ENCODE assay signal across 1 cellular context in the genomic region with DNA sequence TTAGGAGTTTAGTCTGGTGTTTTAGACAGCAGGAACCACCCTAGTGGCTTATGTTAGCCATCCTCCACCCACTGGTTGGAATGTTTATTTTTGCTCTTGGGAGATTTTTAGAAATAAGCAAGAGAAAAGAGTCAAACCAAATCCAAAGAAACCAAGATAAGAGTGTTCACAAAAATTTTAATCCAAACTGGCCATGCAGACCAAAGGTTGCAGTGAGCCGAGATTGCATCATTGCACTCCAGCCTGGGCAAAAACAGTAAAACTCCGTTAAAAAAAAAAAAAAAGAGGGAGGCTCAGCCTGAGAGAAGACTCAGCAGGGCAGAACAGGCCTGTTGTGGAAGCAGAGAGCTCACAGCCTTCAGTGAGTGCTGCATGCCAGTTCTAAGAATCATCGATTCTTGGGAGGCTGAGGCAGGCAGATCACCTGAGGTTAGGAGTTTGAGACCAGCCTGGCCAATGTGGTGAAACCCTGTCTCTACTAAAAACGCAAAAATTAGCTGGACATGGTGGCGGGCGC.
TF ChIP-seq lines count a peak whose summit lies in the region.

No MANE protein-coding gene starts in this region.

TF ChIP-seq in A549, 52 proteins besides CTCF, POLR2A, EP300 and RAD21:
- TF ChIP-seq CBX2 (IDR thresholded peaks at IDR 0.05; ENCODE audit: borderline replicate concordance, low read depth) (no peak), HEYL (CRISPR knock-in tag; IDR thresholded peaks at IDR 0.05) (no peak), ZFP36 (IDR thresholded peaks at IDR 0.05; ENCODE audit: borderline replicate concordance, partially characterized antibody) (no peak)
- TF ChIP-seq, protein P1, sequence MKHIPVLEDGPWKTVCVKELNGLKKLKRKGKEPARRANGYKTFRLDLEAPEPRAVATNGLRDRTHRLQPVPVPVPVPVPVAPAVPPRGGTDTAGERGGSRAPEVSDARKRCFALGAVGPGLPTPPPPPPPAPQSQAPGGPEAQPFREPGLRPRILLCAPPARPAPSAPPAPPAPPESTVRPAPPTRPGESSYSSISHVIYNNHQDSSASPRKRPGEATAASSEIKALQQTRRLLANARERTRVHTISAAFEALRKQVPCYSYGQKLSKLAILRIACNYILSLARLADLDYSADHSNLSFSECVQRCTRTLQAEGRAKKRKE (CRISPR knock-in tag; IDR thresholded peaks at IDR 0.05; ENCODE audit: low read depth): no peak
